ENCODE assay signal across 8 cellular contexts in the genomic region with DNA sequence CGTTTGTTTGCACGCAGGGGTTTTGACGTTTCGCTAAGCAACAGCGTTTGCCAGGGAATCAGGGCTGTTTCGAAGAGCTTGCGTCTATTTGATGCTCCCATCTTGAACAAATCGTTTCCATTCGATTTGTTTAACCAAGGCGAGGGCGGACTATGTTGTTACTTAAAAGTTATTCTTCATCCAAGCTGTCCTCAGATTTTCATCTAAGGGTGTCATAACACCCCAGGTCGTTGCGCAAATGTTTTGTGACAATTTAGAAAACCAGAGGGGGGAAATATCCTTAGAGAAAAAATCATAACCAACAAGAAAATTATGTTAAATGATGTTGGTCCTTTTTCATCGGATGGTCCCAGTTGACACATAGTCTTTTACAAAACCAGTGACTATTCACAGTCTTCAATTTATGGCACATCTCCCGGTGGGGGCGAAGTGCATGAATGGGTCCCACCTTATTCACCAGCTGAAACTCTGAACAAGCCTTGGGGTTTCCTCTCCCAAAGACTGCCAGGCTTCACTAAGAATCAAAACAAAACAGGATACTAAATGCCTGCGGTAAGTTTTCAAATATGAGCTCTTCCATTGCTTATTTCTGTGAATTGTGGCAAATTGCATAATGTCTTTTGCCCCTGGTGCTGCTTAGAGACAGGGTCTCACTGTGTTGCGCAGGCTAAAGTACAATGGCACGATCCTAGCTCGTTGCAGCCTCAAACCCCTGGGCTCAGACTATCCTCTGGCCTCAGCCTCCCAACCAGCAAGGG.
DNase-seq lines count a peak whose midpoint lies in the region; ATAC-seq and FAIRE-seq lines count a peak whose summit lies in the region.

No MANE protein-coding gene starts in this region.

- H3K4me3 Mint-ChIP-seq in activated CD4-positive, alpha-beta T cell treated with anti-CD3 and anti-CD28 coated beads, Interleukin-2, amount 10 ng/mL, durations not matched to agents 24 days and 14 days, result peak overlapping the region; percentile 94
- peak overlapping the region; percentile 83 for H3K4me3 Mint-ChIP-seq in activated naive CD8-positive, alpha-beta T cell treated with anti-CD3 and anti-CD28 coated beads, Interleukin-2, amount 50 U/mL, for 24 hours

- H3K27ac Mint-ChIP-seq in activated CD4-positive, alpha-beta T cell treated with anti-CD3 and anti-CD28 coated beads, Interleukin-2, amount 10 ng/mL, durations not matched to agents 24 days and 14 days, result peak overlapping the region; percentile 90
- no peak overlapping the region for H3K27ac Mint-ChIP-seq in activated naive CD8-positive, alpha-beta T cell treated with anti-CD3 and anti-CD28 coated beads, Interleukin-2, amount 50 U/mL, for 24 hours

- peaks cover 38% of the 10 kb centered on the region for H3K4me1 Mint-ChIP-seq in activated CD4-positive, alpha-beta T cell treated with anti-CD3 and anti-CD28 coated beads, Interleukin-2, amount 10 ng/mL, durations not matched to agents 24 days and 14 days
- peaks cover 30% of the 10 kb centered on the region for H3K4me1 Mint-ChIP-seq in activated naive CD8-positive, alpha-beta T cell treated with anti-CD3 and anti-CD28 coated beads, Interleukin-2, amount 50 U/mL, for 24 hours

- H3K36me3 Mint-ChIP-seq in activated CD4-positive, alpha-beta T cell treated with anti-CD3 and anti-CD28 coated beads, Interleukin-2, amount 10 ng/mL, durations not matched to agents 24 days and 14 days (ENCODE audit: low read depth), result no peaks in the 10 kb centered on the region
- no peaks in the 10 kb centered on the region for H3K36me3 Mint-ChIP-seq in activated naive CD8-positive, alpha-beta T cell treated with anti-CD3 and anti-CD28 coated beads, Interleukin-2, amount 50 U/mL, for 24 hours (ENCODE audit: low read depth)

- intact Hi-C loops in activated CD4-positive, alpha-beta T cell treated with anti-CD3 and anti-CD28 coated beads, Interleukin-2, amount 10 ng/mL, durations not matched to agents 24 days and 14 days (cut with micrococcal nuclease), result loop anchor here (1.0 to 2.0 kb wide), 2 partner anchors 76 to 464 kb away; no protein-coding TSS in a partner anchor

- H3K27me3 Mint-ChIP-seq in activated CD4-positive, alpha-beta T cell treated with anti-CD3 and anti-CD28 coated beads, Interleukin-2, amount 10 ng/mL, durations not matched to agents 24 days and 14 days, result peaks cover 8% of the 10 kb centered on the region
- H3K27me3 Mint-ChIP-seq in activated naive CD8-positive, alpha-beta T cell treated with anti-CD3 and anti-CD28 coated beads, Interleukin-2, amount 50 U/mL, for 24 hours, result peaks cover 2% of the 10 kb centered on the region

- no peak for FAIRE-seq in GM19239 (lab: Jason Lieb, UNC)

- no peaks in the 10 kb centered on the region for H3K9me3 Mint-ChIP-seq in activated CD4-positive, alpha-beta T cell treated with anti-CD3 and anti-CD28 coated beads, Interleukin-2, amount 10 ng/mL, durations not matched to agents 24 days and 14 days
- H3K9me3 Mint-ChIP-seq in activated naive CD8-positive, alpha-beta T cell treated with anti-CD3 and anti-CD28 coated beads, Interleukin-2, amount 50 U/mL, for 24 hours, result no peaks in the 10 kb centered on the region

- H3K27ac ChIP-seq in substantia nigra (ENCODE audit: low read depth, low read length, poor library complexity, severe bottlenecking), result peak overlapping the region; percentile 94

- no peak for DNase-seq in activated CD4-positive, alpha-beta T cell treated with anti-CD3 and anti-CD28 coated beads, Interleukin-2, amount 10 ng/mL, durations not matched to agents 24 days and 14 days
- DNase-seq in activated CD4-positive, alpha-beta T cell treated with anti-CD3 and anti-CD28 coated beads, Interleukin-2, amount 50 U/mL, for 48 hours, result no peak
- no peak for DNase-seq in activated naive CD8-positive, alpha-beta T cell treated with anti-CD3 and anti-CD28 coated beads, Interleukin-2, amount 50 U/mL, for 24 hours
- peak; percentile 93 for DNase-seq in iris pigment epithelial cell (ENCODE audit: low read depth)
- DNase-seq in substantia nigra (lab: John Stamatoyannopoulos, UW), result peak in 2 of 49 donors; percentile 3 to 4
- no peak for DNase-seq in foreskin melanocyte
- no peak for DNase-seq in GM19239 (ENCODE audit: insufficient read length, low spot score)
- DNase-seq in NOMO-1 treated with DMSO at 0.1 percent for 48 hours (lab: John Stamatoyannopoulos, UW; ENCODE audit: unreplicated experiment), result no peak

- no peak for ATAC-seq in activated naive CD8-positive, alpha-beta T cell treated with anti-CD3 and anti-CD28 coated beads, Interleukin-2, amount 50 U/mL, for 24 hours
